In genomic region chr14:60163741-60164140, GRCh38 we compare ENCODE assay signal across 9 cellular contexts. TPM values are rescaled to one million over a fixed set of nuclear protein-coding genes. Genes with fewer than 3 reads are reported as not detected.
A peak's percentile ranks its signal among the peaks of the same experiment; 100 is the strongest.
DNase-seq lines count a peak whose midpoint lies in the region; ATAC-seq and TF ChIP-seq lines count a peak whose summit lies in the region.
"Had no signal": no experiment of that assay in that cellular context is flagged by ENCODE, and none has a peak within 500 bp of the region (broad histone marks: within the 10 kb centered on the region; RNA-seq: fewer than 3 reads in every experiment).

No MANE protein-coding gene starts in this region.

- H3K27ac ChIP-seq in OCI-LY1 (ENCODE audit: low read depth, low read length, poor library complexity, severe bottlenecking): peak overlapping the region; percentile 84
- H3K27ac ChIP-seq in fibroblast of lung (ENCODE audit: insufficient read depth, low read length): no peak overlapping the region

- H3K9me3 Mint-ChIP-seq in activated CD4-positive, alpha-beta T cell treated with anti-CD3 and anti-CD28 coated beads for 36 hours (ENCODE audit: low read depth): no peaks in the 10 kb centered on the region
- no peaks in the 10 kb centered on the region for H3K9me3 Mint-ChIP-seq in activated CD4-positive, alpha-beta T cell treated with anti-CD3 and anti-CD28 coated beads, Interleukin-2, amount 10 ng/mL, durations not matched to agents 7 days and 5 days
- H3K9me3 Mint-ChIP-seq in stimulated activated memory B cell treated with anti-CD40 and anti-IgM and Interleukin-4, amounts not matched to agents 10 μg/mL and 1 μg/mL and 100 μg/mL, for 72 hours: no peaks in the 10 kb centered on the region

- H3K9me2 ChIP-seq in OCI-LY1 (ENCODE audit: low read depth, low read length): no peaks in the 10 kb centered on the region

- H3K27me3 ChIP-seq in OCI-LY1 (ENCODE audit: insufficient read depth, low read length) (no peaks in the 10 kb centered on the region), fibroblast of lung (ENCODE audit: control insufficient read depth, insufficient read depth, low read length) (no peaks in the 10 kb centered on the region)
- H3K27me3 ChIP-seq: testis had no signal

- H3K36me3 Mint-ChIP-seq in activated CD4-positive, alpha-beta T cell treated with anti-CD3 and anti-CD28 coated beads for 36 hours (ENCODE audit: low read depth): peaks cover 8% of the 10 kb centered on the region
- H3K36me3 Mint-ChIP-seq in activated CD4-positive, alpha-beta T cell treated with anti-CD3 and anti-CD28 coated beads, Interleukin-2, amount 10 ng/mL, durations not matched to agents 7 days and 5 days (ENCODE audit: low read depth): peaks cover 27% of the 10 kb centered on the region
- peaks cover 9% of the 10 kb centered on the region for H3K36me3 Mint-ChIP-seq in stimulated activated memory B cell treated with anti-CD40 and anti-IgM and Interleukin-4, amounts not matched to agents 10 μg/mL and 1 μg/mL and 100 μg/mL, for 72 hours

- H4K20me1 ChIP-seq in OCI-LY1 (ENCODE audit: insufficient read depth, low read length) (no peaks in the 10 kb centered on the region), fibroblast of lung (ENCODE audit: control insufficient read depth, extremely low read depth, insufficient read depth, low read length) (no peaks in the 10 kb centered on the region)

- intact Hi-C loops in activated CD4-positive, alpha-beta T cell treated with anti-CD3 and anti-CD28 coated beads for 36 hours (cut with DNase I, micrococcal nuclease): loop anchor here in 1 of 2 experiments (2.0 kb wide), 1 partner anchor 19 kb away; no protein-coding TSS in a partner anchor

- H2AFZ ChIP-seq in OCI-LY1 (ENCODE audit: low read length): no peak overlapping the region; the same call in 1 of the 2 replicates
- H2AFZ ChIP-seq in fibroblast of lung (ENCODE audit: low read length): no peak overlapping the region

- DNase-seq in activated CD4-positive, alpha-beta T cell treated with anti-CD3 and anti-CD28 coated beads for 36 hours: no peak
- DNase-seq in activated CD4-positive, alpha-beta T cell treated with anti-CD3 and anti-CD28 coated beads, Interleukin-2, amount 10 ng/mL, durations not matched to agents 7 days and 5 days: no peak
- DNase-seq in fibroblast of lung (ENCODE audit: low read depth in 2 of 2): no peak
- no peak for DNase-seq in NCI-H774 (lab: John Stamatoyannopoulos, UW)
- DNase-seq: testis had no signal

- H3F3A ChIP-seq in OCI-LY1 (ENCODE audit: insufficient read depth, low read length): no peaks in the 10 kb centered on the region

- H3K4me3 Mint-ChIP-seq in activated CD4-positive, alpha-beta T cell treated with anti-CD3 and anti-CD28 coated beads for 36 hours: peak overlapping the region; percentile 99
- no peak overlapping the region for H3K4me3 Mint-ChIP-seq in activated CD4-positive, alpha-beta T cell treated with anti-CD3 and anti-CD28 coated beads, Interleukin-2, amount 10 ng/mL, durations not matched to agents 7 days and 5 days
- H3K4me3 Mint-ChIP-seq in stimulated activated memory B cell treated with anti-CD40 and anti-IgM and Interleukin-4, amounts not matched to agents 10 μg/mL and 1 μg/mL and 100 μg/mL, for 72 hours: peak overlapping the region; percentile 95

- H3K4me1 Mint-ChIP-seq in activated CD4-positive, alpha-beta T cell treated with anti-CD3 and anti-CD28 coated beads for 36 hours: peaks cover 52% of the 10 kb centered on the region
- H3K4me1 Mint-ChIP-seq in activated CD4-positive, alpha-beta T cell treated with anti-CD3 and anti-CD28 coated beads, Interleukin-2, amount 10 ng/mL, durations not matched to agents 7 days and 5 days: peaks cover 41% of the 10 kb centered on the region
- H3K4me1 Mint-ChIP-seq in stimulated activated memory B cell treated with anti-CD40 and anti-IgM and Interleukin-4, amounts not matched to agents 10 μg/mL and 1 μg/mL and 100 μg/mL, for 72 hours: peaks cover 49% of the 10 kb centered on the region

- H3K9ac ChIP-seq in OCI-LY1 (ENCODE audit: low read length) (peak overlapping the region; percentile 91), fibroblast of lung (ENCODE audit: insufficient read depth, low read length) (no peak overlapping the region)

- POLR2A ChIA-PET in activated CD4-positive, alpha-beta T cell treated with anti-CD3 and anti-CD28 coated beads for 36 hours (lab: Charles Lee): no interaction called here
- POLR2A ChIA-PET in activated CD4-positive, alpha-beta T cell treated with anti-CD3 and anti-CD28 coated beads, Interleukin-2, amount 10 ng/mL, durations not matched to agents 7 days and 5 days (lab: Charles Lee): interaction anchor here (1.5 kb wide), 1 partner anchor 72 kb away, joined by 4 read pairs; the partner anchor contains the start of gene PCNX4

- ATAC-seq in activated CD4-positive, alpha-beta T cell treated with anti-CD3 and anti-CD28 coated beads for 36 hours: no peak
- no peak for ATAC-seq in stimulated activated memory B cell treated with anti-CD40 and anti-IgM and Interleukin-4, amounts not matched to agents 10 μg/mL and 1 μg/mL and 100 μg/mL, for 72 hours
- ATAC-seq in GM21786 (IDR thresholded peaks at IDR 0.05; ENCODE audit: unreplicated experiment): no peak
- ATAC-seq in HG03432 (IDR thresholded peaks at IDR 0.05; ENCODE audit: unreplicated experiment): no peak

- TF ChIP-seq CTCF in OCI-LY1 (IDR thresholded peaks at IDR 0.05; ENCODE audit: low read length): no peak
- TF ChIP-seq CTCF in fibroblast of lung (conservative IDR thresholded peaks at IDR 0.05 in 1 of 2, IDR thresholded peaks at IDR 0.05 in 1 of 2; ENCODE audit: low read depth in 1 of 2, low read length in 2 of 2): no peak

- no peaks in the 10 kb centered on the region for H3K27me3 Mint-ChIP-seq in activated CD4-positive, alpha-beta T cell treated with anti-CD3 and anti-CD28 coated beads for 36 hours
- H3K27me3 Mint-ChIP-seq in activated CD4-positive, alpha-beta T cell treated with anti-CD3 and anti-CD28 coated beads, Interleukin-2, amount 10 ng/mL, durations not matched to agents 7 days and 5 days: peaks cover 3% of the 10 kb centered on the region
- H3K27me3 Mint-ChIP-seq in stimulated activated memory B cell treated with anti-CD40 and anti-IgM and Interleukin-4, amounts not matched to agents 10 μg/mL and 1 μg/mL and 100 μg/mL, for 72 hours: no peaks in the 10 kb centered on the region

- CTCF ChIA-PET in activated CD4-positive, alpha-beta T cell treated with anti-CD3 and anti-CD28 coated beads for 36 hours (lab: Charles Lee): interaction anchor here (0.7 to 3.3 kb wide), 3 partner anchors 20 to 167 kb away, joined by 3 to 15 read pairs (median 3); no protein-coding TSS in a partner anchor
- CTCF ChIA-PET in activated CD4-positive, alpha-beta T cell treated with anti-CD3 and anti-CD28 coated beads, Interleukin-2, amount 10 ng/mL, durations not matched to agents 7 days and 5 days (lab: Charles Lee): interaction anchor here (0.6 kb wide), 1 partner anchor 19 kb away, joined by 3 read pairs; no protein-coding TSS in a partner anchor

- H3K79me2 ChIP-seq in OCI-LY1 (ENCODE audit: insufficient read depth, low read length): peaks cover 13% of the 10 kb centered on the region
- H3K79me2 ChIP-seq in fibroblast of lung (ENCODE audit: control insufficient read depth, insufficient read depth, low read length): peaks cover 19% of the 10 kb centered on the region

- peaks cover 37% of the 10 kb centered on the region for H3K4me1 ChIP-seq in OCI-LY1 (ENCODE audit: insufficient read depth, low read length, severe bottlenecking)
- H3K4me1 ChIP-seq in fibroblast of lung (ENCODE audit: control insufficient read depth, extremely low read depth, insufficient read depth, low read length): peaks cover 2% of the 10 kb centered on the region

- H3K4me3 ChIP-seq in OCI-LY1 (ENCODE audit: low read depth, low read length, poor library complexity, severe bottlenecking) (peak overlapping the region; percentile 92), fibroblast of lung (replicated peaks in 1 of 4; ENCODE audit: control extremely low read depth in 1 of 4, insufficient read depth in 1 of 4, low read depth in 3 of 4, low read length in 4 of 4) (peak overlapping the region; percentile 79 to 88 (median 86))

- H3K9me3 ChIP-seq in OCI-LY1 (ENCODE audit: low read length) (no peaks in the 10 kb centered on the region), fibroblast of lung (ENCODE audit: control insufficient read depth, insufficient read depth, low read depth, low read length) (no peaks in the 10 kb centered on the region)
- H3K9me3 ChIP-seq: testis had no signal

- H3K4me2 ChIP-seq in OCI-LY1 (ENCODE audit: low read length) (peak overlapping the region; percentile 91), fibroblast of lung (ENCODE audit: extremely low read depth, insufficient read depth, low read length) (peak overlapping the region; percentile 90)

- H3K36me3 ChIP-seq in OCI-LY1 (ENCODE audit: insufficient read depth, low read length) (peaks cover 5% of the 10 kb centered on the region; the same call in 1 of the 2 replicates), fibroblast of lung (ENCODE audit: control insufficient read depth, insufficient read depth, low read length) (no peaks in the 10 kb centered on the region)

- H3K27ac Mint-ChIP-seq in activated CD4-positive, alpha-beta T cell treated with anti-CD3 and anti-CD28 coated beads for 36 hours: peak overlapping the region; percentile 47
- H3K27ac Mint-ChIP-seq in activated CD4-positive, alpha-beta T cell treated with anti-CD3 and anti-CD28 coated beads, Interleukin-2, amount 10 ng/mL, durations not matched to agents 7 days and 5 days: no peak overlapping the region
- H3K27ac Mint-ChIP-seq in stimulated activated memory B cell treated with anti-CD40 and anti-IgM and Interleukin-4, amounts not matched to agents 10 μg/mL and 1 μg/mL and 100 μg/mL, for 72 hours: peak overlapping the region; percentile 98

RNA-seq across cellular contexts. Expression of gene DHRS7, which starts 1.5 kb away (rescaled TPM):
- total RNA-seq in activated CD4-positive, alpha-beta T cell treated with anti-CD3 and anti-CD28 coated beads for 36 hours: 10 to 100 TPM; 27.9 to 46.3 TPM
- total RNA-seq in activated CD4-positive, alpha-beta T cell treated with anti-CD3 and anti-CD28 coated beads, Interleukin-2, amount 10 ng/mL, durations not matched to agents 7 days and 5 days: 10 to 100 TPM; 36.9 to 44.8 TPM
- total RNA-seq in fibroblast of lung: 152 and 170 TPM in 2 replicates
- polyA plus RNA-seq in fibroblast of lung: 61.0 and 71.8 TPM in 2 replicates
- polyA plus RNA-seq in fibroblast of lung (2012): 61.1 and 85.9 TPM in 2 replicates
- polyA minus RNA-seq in fibroblast of lung (ENCODE audit: low replicate concordance): 9.4 and 14.5 TPM in 2 replicates
